ENCODE assay signal across 8 cellular contexts in genomic region chr13:99605417-99606321, GRCh38. TPM values are rescaled to one million over a fixed set of nuclear protein-coding genes. Genes with fewer than 3 reads are reported as not detected.
DNase-seq lines count a peak whose midpoint lies in the region; ATAC-seq and TF ChIP-seq lines count a peak whose summit lies in the region.

No MANE protein-coding gene starts in this region.

- ATAC-seq in GM19351 (IDR thresholded peaks at IDR 0.05; ENCODE audit: unreplicated experiment) = peak; percentile 60
- ATAC-seq in HG03439 (IDR thresholded peaks at IDR 0.05; ENCODE audit: unreplicated experiment) = peak; percentile 60
- ATAC-seq in omental fat pad (ENCODE audit: low FRiP score) = peak; percentile 64

- peak overlapping the region; percentile 38 for H3K27ac Mint-ChIP-seq in activated T-helper 2 cell treated with anti-CD3 and anti-CD28 coated beads, Interferon-gamma antibody, Interleukin-2, Interleukin-4, amounts not matched to agents 10 μg/mL and 5 μg/mL and 100 μg/mL, durations not matched to agents 14 hours and 24 hours and 36 hours

- H3K27me3 Mint-ChIP-seq in activated T-helper 2 cell treated with anti-CD3 and anti-CD28 coated beads, Interferon-gamma antibody, Interleukin-2, Interleukin-4, amounts not matched to agents 10 μg/mL and 5 μg/mL and 100 μg/mL, durations not matched to agents 14 hours and 24 hours and 36 hours (ENCODE audit: low read depth) = peaks cover 11% of the 10 kb centered on the region

- H3K79me2 ChIP-seq in OCI-LY7 (ENCODE audit: insufficient read depth, low read depth, low read length) = no peaks in the 10 kb centered on the region

- H3K4me2 ChIP-seq in OCI-LY7 (ENCODE audit: low read length) = peak overlapping the region; percentile 99

- CTCF ChIA-PET in OCI-LY7 (lab: Charles Lee; ENCODE audit: unreplicated experiment) = no interaction called here

- BruUV-seq in OCI-LY7 (replicated peaks; lab: Mats Ljungman, UMichigan) = no TSS peak

- H3K4me3 ChIP-seq in OCI-LY7 (ENCODE audit: low read depth, low read length, poor library complexity, severe bottlenecking) (peak overlapping the region; percentile 75), uterus (peak overlapping the region; percentile 52 to 64)

- intact Hi-C loops in OCI-LY7 (cut with micrococcal nuclease; ENCODE audit: unreplicated experiment) (loop anchor here (5.0 to 10.0 kb wide), 3 partner anchors 103 to 1069 kb away; partner anchors contain the start of genes TM9SF2 and TMTC4), uterus (cut with DNase I; ENCODE audit: low total_unique reads) (no loop called here)
- intact Hi-C loops in activated T-helper 2 cell treated with anti-CD3 and anti-CD28 coated beads, Interferon-gamma antibody, Interleukin-2, Interleukin-4, amounts not matched to agents 10 μg/mL and 5 μg/mL and 100 μg/mL, durations not matched to agents 14 hours and 24 hours and 36 hours (cut with micrococcal nuclease) = no loop called here

- TF ChIP-seq CTCF in OCI-LY7 (conservative IDR thresholded peaks at IDR 0.05; ENCODE audit: low read length) = peak; percentile 31; the same call in 1 of the 2 replicates
- TF ChIP-seq CTCF in omental fat pad (IDR thresholded peaks at IDR 0.05) = no peak
- TF ChIP-seq CTCF in uterus (IDR thresholded peaks at IDR 0.05) = no peak

- H3K36me3 Mint-ChIP-seq in activated T-helper 2 cell treated with anti-CD3 and anti-CD28 coated beads, Interferon-gamma antibody, Interleukin-2, Interleukin-4, amounts not matched to agents 10 μg/mL and 5 μg/mL and 100 μg/mL, durations not matched to agents 14 hours and 24 hours and 36 hours (ENCODE audit: low read depth) = no peaks in the 10 kb centered on the region

- no peaks in the 10 kb centered on the region for H3K9me2 ChIP-seq in OCI-LY7 (ENCODE audit: insufficient read depth, low read length)

- no peaks in the 10 kb centered on the region for H3K27me3 ChIP-seq in uterus

- H3K4me3 Mint-ChIP-seq in activated T-helper 2 cell treated with anti-CD3 and anti-CD28 coated beads, Interferon-gamma antibody, Interleukin-2, Interleukin-4, amounts not matched to agents 10 μg/mL and 5 μg/mL and 100 μg/mL, durations not matched to agents 14 hours and 24 hours and 36 hours (ENCODE audit: low read depth) = peak overlapping the region; percentile 85

- H3K9me3 Mint-ChIP-seq in activated T-helper 2 cell treated with anti-CD3 and anti-CD28 coated beads, Interferon-gamma antibody, Interleukin-2, Interleukin-4, amounts not matched to agents 10 μg/mL and 5 μg/mL and 100 μg/mL, durations not matched to agents 14 hours and 24 hours and 36 hours = no peaks in the 10 kb centered on the region

- DNase-seq in CD1c-positive myeloid dendritic cell (ENCODE audit: extremely low spot score) (peak; percentile 27), OCI-LY7 (ENCODE audit: low spot score) (peak; percentile 63), glomerular visceral epithelial cell (ENCODE audit: extremely low spot score) (peak; percentile 54), omental fat pad (ENCODE audit: low spot score) (no peak), uterus (peak; percentile 30 to 31)
- peak; percentile 46 for DNase-seq in activated T-helper 2 cell treated with anti-CD3 and anti-CD28 coated beads, Interferon-gamma antibody, Interleukin-2, Interleukin-4, amounts not matched to agents 10 μg/mL and 5 μg/mL and 100 μg/mL, durations not matched to agents 14 hours and 24 hours and 36 hours (ENCODE audit: low spot score)

- peaks cover 31% of the 10 kb centered on the region for H3K4me1 Mint-ChIP-seq in activated T-helper 2 cell treated with anti-CD3 and anti-CD28 coated beads, Interferon-gamma antibody, Interleukin-2, Interleukin-4, amounts not matched to agents 10 μg/mL and 5 μg/mL and 100 μg/mL, durations not matched to agents 14 hours and 24 hours and 36 hours (ENCODE audit: low read depth)

- H3K4me1 ChIP-seq in OCI-LY7 (ENCODE audit: insufficient read depth, low read length, poor library complexity, severe bottlenecking) (peaks cover 24% of the 10 kb centered on the region), uterus (no peaks in the 10 kb centered on the region)

- TF ChIP-seq POLR2A in uterus (IDR thresholded peaks at IDR 0.05) = no peak

- POLR2A ChIA-PET in OCI-LY7 (lab: Charles Lee) = interaction anchor here (0.6 to 0.8 kb wide), 5 partner anchors 32 to 291 kb away, joined by 3 to 4 read pairs (median 3); no protein-coding TSS in a partner anchor

- H3K27ac ChIP-seq in OCI-LY7 (ENCODE audit: low read depth, low read length, poor library complexity, severe bottlenecking) (peak overlapping the region; percentile 17), uterus (peak overlapping the region; percentile 67 to 74)

- H3K36me3 ChIP-seq in OCI-LY7 (ENCODE audit: insufficient read depth, low read length) = no peaks in the 10 kb centered on the region
- no peaks in the 10 kb centered on the region for H3K36me3 ChIP-seq in uterus

- no peaks in the 10 kb centered on the region for H4K20me1 ChIP-seq in OCI-LY7 (ENCODE audit: insufficient read depth, low read length)

- H3K9me3 ChIP-seq in OCI-LY7 (ENCODE audit: low read length) (no peaks in the 10 kb centered on the region), uterus (no peaks in the 10 kb centered on the region)

- peak overlapping the region; percentile 93 for H2AFZ ChIP-seq in OCI-LY7 (ENCODE audit: low read length)

RNA-seq across cellular contexts. Expression of gene CLYBL, which starts 0.8 kb away (rescaled TPM):
- 2.8 and 4.1 TPM in 2 replicates for total RNA-seq in OCI-LY7 (2014; rRNA removed; shearing (Covaris generic))
- total RNA-seq in OCI-LY7 (2022) (6.5 and 7.2 TPM in 2 replicates), omental fat pad (1 to 10 TPM; 2.2 to 7.7 (median 4.4) TPM), uterus (10 to 100 TPM in 1 of 4 donors, 1 to 10 TPM in 2, under 1 TPM in 1; 0.29 to 34.3 (median 7.2) TPM)
- 4.4 TPM in 2 replicates for total RNA-seq in activated T-helper 2 cell treated with anti-CD3 and anti-CD28 coated beads, Interferon-gamma antibody, Interleukin-2, Interleukin-4, amounts not matched to agents 10 μg/mL and 5 μg/mL and 100 μg/mL, durations not matched to agents 14 hours and 24 hours and 36 hours
